1 cellular context compared by ENCODE assay signal in genomic region chr21:42547001-42547905, GRCh38.
TF ChIP-seq lines count a peak whose summit lies in the region.

No MANE protein-coding gene starts in this region.

TF ChIP-seq in K562, 482 proteins besides CTCF, POLR2A, EP300 and RAD21 (continued from another document and continues in another):
- peak; percentile 47 for TF ChIP-seq NEUROD1 (IDR thresholded peaks at IDR 0.05; ENCODE audit: borderline replicate concordance, low read depth, low read length, partially characterized antibody)
- no peak for TF ChIP-seq POLR3G (IDR thresholded peaks at IDR 0.05; ENCODE audit: extremely low read depth, insufficient read length, insufficient replicate concordance)
- peak; percentile 56 for TF ChIP-seq ZBTB40 (IDR thresholded peaks at IDR 0.05)
- no peak for TF ChIP-seq ZBTB40 (CRISPR knock-in tag; IDR thresholded peaks at IDR 0.05)
- no peak for TF ChIP-seq PRDM10 (IDR thresholded peaks at IDR 0.05; ENCODE audit: partially characterized antibody)
- peak; percentile 91 for TF ChIP-seq LEF1 (IDR thresholded peaks at IDR 0.05)
- no peak for TF ChIP-seq ARID2 (IDR thresholded peaks at IDR 0.05)
- peak; percentile 57; the same call in 1 of the 2 replicates for TF ChIP-seq GATAD2B (IDR thresholded peaks at IDR 0.05; ENCODE audit: borderline replicate concordance)
- no peak for TF ChIP-seq TCF7L2 (IDR thresholded peaks at IDR 0.05; ENCODE audit: low read depth, low read length)
- no peak for TF ChIP-seq AFF1 (IDR thresholded peaks at IDR 0.05; ENCODE audit: low read depth in 1 of 2, partially characterized antibody in 2 of 2)
- no peak for TF ChIP-seq OTX1 (CRISPR knock-in tag; IDR thresholded peaks at IDR 0.05)
- TF ChIP-seq CREBBP (IDR thresholded peaks at IDR 0.05; ENCODE audit: low read depth, low read length): no peak
- no peak; the same call in 1 of the 2 replicates for TF ChIP-seq MITF (IDR thresholded peaks at IDR 0.05)
- TF ChIP-seq ZBTB1 (CRISPR knock-in tag; IDR thresholded peaks at IDR 0.05; ENCODE audit: borderline replicate concordance, low read depth): peak; percentile 75; the same call in 1 of the 2 replicates
- 0 out of 2 replicates have a peak, but pooled peaks have one; percentile 20 for TF ChIP-seq ZNF133 (CRISPR knock-in tag; IDR thresholded peaks at IDR 0.05)
- no peak for TF ChIP-seq ID3 (CRISPR knock-in tag; IDR thresholded peaks at IDR 0.05)
- TF ChIP-seq ID3 (tag; IDR thresholded peaks at IDR 0.05): peak; percentile 94
- TF ChIP-seq ZNF518B (CRISPR knock-in tag; IDR thresholded peaks at IDR 0.05): no peak
- peak; percentile 77 for TF ChIP-seq MECOM (CRISPR knock-in tag; IDR thresholded peaks at IDR 0.05)
- no peak for TF ChIP-seq ADNP (tag; IDR thresholded peaks at IDR 0.05)
- peak in 1 of 2 experiments; percentile 67; a peak in 1 of 4 replicates for TF ChIP-seq ZNF639 (CRISPR knock-in tag; conservative IDR thresholded peaks at IDR 0.05 in 1 of 2, IDR thresholded peaks at IDR 0.05 in 1 of 2)
- TF ChIP-seq CCNT2 (IDR thresholded peaks at IDR 0.05; ENCODE audit: borderline replicate concordance, extremely low read depth, insufficient read length, low read depth, low read length): peak; percentile 84
- TF ChIP-seq POLR2H (tag; IDR thresholded peaks at IDR 0.05; ENCODE audit: low read depth): no peak
- peak; percentile 75; the same call in 1 of the 2 replicates for TF ChIP-seq CC2D1A (IDR thresholded peaks at IDR 0.05)
- no peak for TF ChIP-seq SIX5 (IDR thresholded peaks at IDR 0.05; ENCODE audit: borderline replicate concordance in 1 of 2, insufficient read depth in 1 of 2, low read depth in 1 of 2, low read length in 2 of 2)
- TF ChIP-seq SRSF9 (IDR thresholded peaks at IDR 0.05; ENCODE audit: borderline replicate concordance, low read depth, low read length): no peak
- TF ChIP-seq ZNF77 (CRISPR knock-in tag; IDR thresholded peaks at IDR 0.05): no peak
- TF ChIP-seq TFE3 (CRISPR knock-in tag; IDR thresholded peaks at IDR 0.05): peak; percentile 32
